Comparison of ENCODE assay signal across 1 cellular context in the genomic region with DNA sequence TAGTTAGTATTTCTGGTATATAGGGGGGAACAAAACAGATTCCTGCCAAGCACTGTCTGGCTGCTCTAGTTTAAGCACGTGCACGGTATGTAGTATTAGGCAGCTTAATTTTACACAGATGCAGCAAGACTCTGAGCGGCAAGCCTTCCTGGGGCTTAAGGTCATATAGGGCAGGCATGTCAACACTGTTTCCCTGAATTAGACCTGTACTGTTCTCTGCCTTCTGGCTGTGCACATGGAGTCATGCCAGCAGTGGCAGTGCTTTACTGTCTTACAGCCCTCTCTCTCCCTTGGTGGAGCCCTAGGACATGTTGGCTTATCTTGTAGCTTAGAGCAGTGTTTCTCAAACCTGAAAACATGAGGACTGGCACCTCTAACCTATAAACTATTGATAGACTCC.
TF ChIP-seq lines count a peak whose summit lies in the region.

No MANE protein-coding gene starts in this region.

TF ChIP-seq in GM23338, 12 proteins besides CTCF, POLR2A, EP300 and RAD21 (continued from another document):
- TF ChIP-seq, protein P1, sequence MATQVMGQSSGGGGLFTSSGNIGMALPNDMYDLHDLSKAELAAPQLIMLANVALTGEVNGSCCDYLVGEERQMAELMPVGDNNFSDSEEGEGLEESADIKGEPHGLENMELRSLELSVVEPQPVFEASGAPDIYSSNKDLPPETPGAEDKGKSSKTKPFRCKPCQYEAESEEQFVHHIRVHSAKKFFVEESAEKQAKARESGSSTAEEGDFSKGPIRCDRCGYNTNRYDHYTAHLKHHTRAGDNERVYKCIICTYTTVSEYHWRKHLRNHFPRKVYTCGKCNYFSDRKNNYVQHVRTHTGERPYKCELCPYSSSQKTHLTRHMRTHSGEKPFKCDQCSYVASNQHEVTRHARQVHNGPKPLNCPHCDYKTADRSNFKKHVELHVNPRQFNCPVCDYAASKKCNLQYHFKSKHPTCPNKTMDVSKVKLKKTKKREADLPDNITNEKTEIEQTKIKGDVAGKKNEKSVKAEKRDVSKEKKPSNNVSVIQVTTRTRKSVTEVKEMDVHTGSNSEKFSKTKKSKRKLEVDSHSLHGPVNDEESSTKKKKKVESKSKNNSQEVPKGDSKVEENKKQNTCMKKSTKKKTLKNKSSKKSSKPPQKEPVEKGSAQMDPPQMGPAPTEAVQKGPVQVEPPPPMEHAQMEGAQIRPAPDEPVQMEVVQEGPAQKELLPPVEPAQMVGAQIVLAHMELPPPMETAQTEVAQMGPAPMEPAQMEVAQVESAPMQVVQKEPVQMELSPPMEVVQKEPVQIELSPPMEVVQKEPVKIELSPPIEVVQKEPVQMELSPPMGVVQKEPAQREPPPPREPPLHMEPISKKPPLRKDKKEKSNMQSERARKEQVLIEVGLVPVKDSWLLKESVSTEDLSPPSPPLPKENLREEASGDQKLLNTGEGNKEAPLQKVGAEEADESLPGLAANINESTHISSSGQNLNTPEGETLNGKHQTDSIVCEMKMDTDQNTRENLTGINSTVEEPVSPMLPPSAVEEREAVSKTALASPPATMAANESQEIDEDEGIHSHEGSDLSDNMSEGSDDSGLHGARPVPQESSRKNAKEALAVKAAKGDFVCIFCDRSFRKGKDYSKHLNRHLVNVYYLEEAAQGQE (IDR thresholded peaks at IDR 0.05; ENCODE audit: unreplicated experiment): no peak
- TF ChIP-seq JUNB (IDR thresholded peaks at IDR 0.05; ENCODE audit: unreplicated experiment) (no peak), EZH2phosphoT487 (IDR thresholded peaks at IDR 0.05; ENCODE audit: unreplicated experiment) (no peak), POLR2AphosphoS5 (IDR thresholded peaks at IDR 0.05; ENCODE audit: low read depth) (no peak), ZNF462 (CRISPR knock-in tag; IDR thresholded peaks at IDR 0.05) (no peak), ZNF114 (CRISPR knock-in tag; IDR thresholded peaks at IDR 0.05) (no peak), STAT1 (IDR thresholded peaks at IDR 0.05; ENCODE audit: unreplicated experiment) (no peak)
- TF ChIP-seq, protein P2, sequence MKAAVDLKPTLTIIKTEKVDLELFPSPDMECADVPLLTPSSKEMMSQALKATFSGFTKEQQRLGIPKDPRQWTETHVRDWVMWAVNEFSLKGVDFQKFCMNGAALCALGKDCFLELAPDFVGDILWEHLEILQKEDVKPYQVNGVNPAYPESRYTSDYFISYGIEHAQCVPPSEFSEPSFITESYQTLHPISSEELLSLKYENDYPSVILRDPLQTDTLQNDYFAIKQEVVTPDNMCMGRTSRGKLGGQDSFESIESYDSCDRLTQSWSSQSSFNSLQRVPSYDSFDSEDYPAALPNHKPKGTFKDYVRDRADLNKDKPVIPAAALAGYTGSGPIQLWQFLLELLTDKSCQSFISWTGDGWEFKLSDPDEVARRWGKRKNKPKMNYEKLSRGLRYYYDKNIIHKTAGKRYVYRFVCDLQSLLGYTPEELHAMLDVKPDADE (IDR thresholded peaks at IDR 0.05): no peak
